In the genomic region with DNA sequence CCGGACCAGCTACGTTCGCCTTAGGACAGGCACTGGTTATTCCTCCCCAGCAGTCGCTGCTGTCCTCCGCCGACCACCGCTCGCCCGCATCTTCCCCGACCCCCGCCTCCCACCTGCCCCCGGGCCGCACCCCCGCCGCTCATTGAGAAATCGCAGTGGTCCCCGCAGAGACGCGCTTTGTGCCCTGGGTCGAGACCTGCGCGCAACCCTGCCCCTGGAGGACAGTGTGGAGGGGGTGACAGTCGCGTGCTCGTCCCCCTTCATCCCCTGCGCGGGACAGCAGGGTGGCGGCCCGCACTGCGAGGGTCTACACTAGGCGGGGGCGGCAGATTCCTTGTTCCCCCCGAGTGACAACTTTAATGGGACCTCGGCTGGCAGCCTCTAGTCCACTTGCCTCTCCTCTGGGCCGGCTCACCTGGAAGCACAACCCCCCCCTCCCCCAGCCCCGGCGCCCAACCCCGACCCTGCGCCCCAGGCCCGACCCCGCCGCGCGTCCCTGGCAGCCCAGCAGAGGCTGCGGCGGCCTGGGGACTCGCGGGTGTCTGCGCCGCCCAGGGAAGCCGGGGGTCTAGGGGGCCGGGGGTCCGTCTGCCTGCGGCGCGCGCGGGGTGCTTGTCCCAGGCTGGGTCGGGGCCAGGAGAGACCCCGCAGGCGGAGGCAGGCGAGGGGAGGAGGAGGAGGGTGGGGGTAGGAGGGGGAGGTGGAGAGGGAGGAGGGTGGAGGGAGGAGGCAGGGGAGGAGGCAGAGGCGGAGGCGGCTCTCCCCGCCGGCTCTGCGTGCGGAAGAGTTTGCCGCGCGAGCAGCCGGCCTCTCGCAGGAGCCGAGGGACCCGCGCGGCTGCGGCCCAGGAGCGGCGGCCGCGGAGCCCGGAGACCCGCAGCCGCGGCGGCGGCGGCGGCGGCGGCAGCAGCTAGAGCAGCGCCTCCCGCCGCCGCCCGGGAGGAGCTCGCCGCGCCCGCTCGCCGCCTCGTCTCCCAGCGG, we compare ENCODE assay signal across 8 cellular contexts. TPM values are rescaled to one million over a fixed set of nuclear protein-coding genes. Genes with fewer than 3 reads are reported as not detected.
DNase-seq lines count a peak whose midpoint lies in the region; ATAC-seq and TF ChIP-seq lines count a peak whose summit lies in the region.

A gene with protein sequence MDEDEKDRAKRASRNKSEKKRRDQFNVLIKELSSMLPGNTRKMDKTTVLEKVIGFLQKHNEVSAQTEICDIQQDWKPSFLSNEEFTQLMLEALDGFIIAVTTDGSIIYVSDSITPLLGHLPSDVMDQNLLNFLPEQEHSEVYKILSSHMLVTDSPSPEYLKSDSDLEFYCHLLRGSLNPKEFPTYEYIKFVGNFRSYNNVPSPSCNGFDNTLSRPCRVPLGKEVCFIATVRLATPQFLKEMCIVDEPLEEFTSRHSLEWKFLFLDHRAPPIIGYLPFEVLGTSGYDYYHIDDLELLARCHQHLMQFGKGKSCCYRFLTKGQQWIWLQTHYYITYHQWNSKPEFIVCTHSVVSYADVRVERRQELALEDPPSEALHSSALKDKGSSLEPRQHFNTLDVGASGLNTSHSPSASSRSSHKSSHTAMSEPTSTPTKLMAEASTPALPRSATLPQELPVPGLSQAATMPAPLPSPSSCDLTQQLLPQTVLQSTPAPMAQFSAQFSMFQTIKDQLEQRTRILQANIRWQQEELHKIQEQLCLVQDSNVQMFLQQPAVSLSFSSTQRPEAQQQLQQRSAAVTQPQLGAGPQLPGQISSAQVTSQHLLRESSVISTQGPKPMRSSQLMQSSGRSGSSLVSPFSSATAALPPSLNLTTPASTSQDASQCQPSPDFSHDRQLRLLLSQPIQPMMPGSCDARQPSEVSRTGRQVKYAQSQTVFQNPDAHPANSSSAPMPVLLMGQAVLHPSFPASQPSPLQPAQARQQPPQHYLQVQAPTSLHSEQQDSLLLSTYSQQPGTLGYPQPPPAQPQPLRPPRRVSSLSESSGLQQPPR (plus strand): TSS at position 775 of the 981 bp plus-strand sequence. CDS start 84,616 bp downstream, outside the sequence.

- no peaks in the 10 kb centered on the region for H3K36me3 Mint-ChIP-seq in T-cell
- peaks cover 0 to 2% of the 10 kb centered on the region in 2 donors for H3K36me3 Mint-ChIP-seq in stimulated activated naive B cell treated with anti-CD40 and anti-IgM and Interleukin-4, amounts not matched to agents 10 μg/mL and 1 μg/mL and 100 μg/mL, for 72 hours

- no peak within 1 kb of the TSS for H3K27ac Mint-ChIP-seq in T-cell
- no peak within 1 kb of the TSS for H3K27ac Mint-ChIP-seq in stimulated activated naive B cell treated with anti-CD40 and anti-IgM and Interleukin-4, amounts not matched to agents 10 μg/mL and 1 μg/mL and 100 μg/mL, for 72 hours

- ATAC-seq in T-cell (replicated peaks in 1 of 4) (peak; percentile 64 to 70 (median 68)), right lobe of liver (peak; percentile 40 to 70 (median 64)), GM19023 (IDR thresholded peaks at IDR 0.05; ENCODE audit: unreplicated experiment) (no peak), GM21528 (IDR thresholded peaks at IDR 0.05; ENCODE audit: low FRiP score, unreplicated experiment) (no peak)
- no peak for ATAC-seq in stimulated activated naive B cell treated with anti-CD40 and anti-IgM and Interleukin-4, amounts not matched to agents 10 μg/mL and 1 μg/mL and 100 μg/mL, for 72 hours (replicated peaks)

- H3K27me3 ChIP-seq in H7 (ENCODE audit: control insufficient read depth, insufficient read depth, low read length) (peaks cover 45% of the 10 kb centered on the region), right lobe of liver (no peaks in the 10 kb centered on the region)

- H3K4me1 ChIP-seq in right lobe of liver = peaks cover 0 to 38% (median 12%) of the 10 kb centered on the region in 4 donors

- peaks cover 37 to 52% of the 10 kb centered on the region in 2 donors for H3K27me3 Mint-ChIP-seq in T-cell
- H3K27me3 Mint-ChIP-seq in stimulated activated naive B cell treated with anti-CD40 and anti-IgM and Interleukin-4, amounts not matched to agents 10 μg/mL and 1 μg/mL and 100 μg/mL, for 72 hours = peaks cover 72 to 83% of the 10 kb centered on the region in 2 donors

- intact Hi-C loops in right lobe of liver (cut with DNase I) = loop anchor here in 1 of 2 donors (10.0 kb wide), 1 partner anchor 65 kb away; no protein-coding TSS in a partner anchor

- no peaks in the 10 kb centered on the region for H3K9me3 Mint-ChIP-seq in T-cell
- no peaks in the 10 kb centered on the region for H3K9me3 Mint-ChIP-seq in stimulated activated naive B cell treated with anti-CD40 and anti-IgM and Interleukin-4, amounts not matched to agents 10 μg/mL and 1 μg/mL and 100 μg/mL, for 72 hours

- peaks cover 18 to 21% (median 21%) of the 10 kb centered on the region in 3 donors for H3K4me1 Mint-ChIP-seq in T-cell
- H3K4me1 Mint-ChIP-seq in stimulated activated naive B cell treated with anti-CD40 and anti-IgM and Interleukin-4, amounts not matched to agents 10 μg/mL and 1 μg/mL and 100 μg/mL, for 72 hours = peaks cover 3 to 4% of the 10 kb centered on the region in 2 donors

- peak; percentile 41 for TF ChIP-seq POLR2A in right lobe of liver (IDR thresholded peaks at IDR 0.05)

- peak within 1 kb of the TSS; percentile 54 for H3K4me3 ChIP-seq in H7 (ENCODE audit: insufficient read depth, low read depth, low read length)
- peak within 1 kb of the TSS; percentile 66 to 76 (median 73) for H3K4me3 ChIP-seq in right lobe of liver

- H3K9me3 ChIP-seq in right lobe of liver = no peaks in the 10 kb centered on the region

- POLR2A ChIA-PET in T-cell (lab: Charles Lee) = no interaction called here

- peak within 1 kb of the TSS; percentile 44 to 95 (median 87) for H3K27ac ChIP-seq in right lobe of liver

- H3K36me3 ChIP-seq in H7 (replicated peaks; ENCODE audit: control insufficient read depth, insufficient read depth, low read length) (no peaks in the 10 kb centered on the region), right lobe of liver (no peaks in the 10 kb centered on the region)

- 0% methylated on average over 13 of the region's 105 CpGs for WGBS in right lobe of liver (ENCODE audit: insufficient coverage, low coverage, low lambda C conversion rate, missing lambda C conversion rate)

- CTCF ChIA-PET in T-cell (lab: Charles Lee) = no interaction called here

- peak within 1 kb of the TSS; percentile 73 to 74 (median 74) for H3K4me3 Mint-ChIP-seq in T-cell
- peak within 1 kb of the TSS; percentile 47 to 49 for H3K4me3 Mint-ChIP-seq in stimulated activated naive B cell treated with anti-CD40 and anti-IgM and Interleukin-4, amounts not matched to agents 10 μg/mL and 1 μg/mL and 100 μg/mL, for 72 hours

- no peak for TF ChIP-seq CTCF in right lobe of liver (IDR thresholded peaks at IDR 0.05)

- DNase-seq in H7 (peak; percentile 86), T-cell (peak in 12 of 34 experiments; percentile 3 to 34 (median 17)), dermis blood vessel endothelial cell (peak; percentile 64), right lobe of liver (peak; percentile 61 to 75 (median 69)), UCSD-AML1 (lab: John Stamatoyannopoulos, UW; ENCODE audit: unreplicated experiment) (no peak)
- DNase-seq in stimulated activated naive B cell treated with anti-CD40 and anti-IgM and Interleukin-4, amounts not matched to agents 10 μg/mL and 1 μg/mL and 100 μg/mL, for 72 hours = no peak

RNA-seq across cellular contexts. Expression of the gene that starts here (rescaled TPM):
- 0.26 and 0.42 TPM in 2 replicates for total RNA-seq in H7 (2014; rRNA removed; shearing (Covaris generic))
- total RNA-seq in T-cell (1 to 10 TPM; 3.5 to 9.5 (median 4.4) TPM), dermis blood vessel endothelial cell (8.3 and 17.0 TPM in 2 replicates), right lobe of liver (10 to 100 TPM in 5 of 6 experiments, 1 to 10 TPM in 1; 8.8 to 33.3 (median 24.5) TPM)

Comparison
In these comparisons a context has a peak if more than half of its experiments do, and no peak if none do; other contexts are left out.
1. Peak in DNase-seq and H3K4me3 ChIP-seq in H7; RNA of the gene not detected or under 1 TPM.
2. DNase-seq: peak in dermis blood vessel endothelial cell (single experiment) and right lobe of liver (3 of 3); none in stimulated activated naive B cell treated with anti-CD40 and anti-IgM and Interleukin-4, amounts not matched to agents 10 μg/mL and 1 μg/mL and 100 μg/mL, for 72 hours (single experiment) and UCSD-AML1 (single experiment).
3. ATAC-seq: peak in T-cell (4 of 4) and right lobe of liver (4 of 4); none in stimulated activated naive B cell treated with anti-CD40 and anti-IgM and Interleukin-4, amounts not matched to agents 10 μg/mL and 1 μg/mL and 100 μg/mL, for 72 hours (0 of 2), GM19023 (single experiment) and GM21528 (single experiment).